ENCODE assay signal across 9 cellular contexts in the genomic region with DNA sequence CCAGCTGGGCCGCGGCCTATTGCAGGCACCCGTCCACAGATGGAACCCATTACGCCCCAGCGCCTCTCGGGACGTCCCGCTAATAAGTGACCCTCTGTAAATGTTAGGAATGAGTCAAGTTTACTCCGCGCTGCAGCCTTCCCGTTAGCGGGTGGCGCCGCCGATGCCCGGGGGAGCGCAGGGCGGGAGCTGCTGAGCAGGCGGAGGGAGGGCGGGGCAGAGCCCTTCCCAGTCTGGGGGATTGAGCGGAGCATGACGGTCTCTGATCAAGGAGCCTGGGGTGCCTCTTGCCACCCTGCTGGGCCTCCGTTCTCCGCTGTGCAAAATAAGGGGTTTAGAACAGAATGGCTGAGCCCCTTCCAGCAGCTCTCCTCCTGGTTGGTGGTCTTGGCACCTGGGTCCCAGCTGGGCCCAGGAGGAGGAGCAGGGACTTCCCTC. TPM values are rescaled to one million over a fixed set of nuclear protein-coding genes. Genes with fewer than 3 reads are reported as not detected.
DNase-seq lines count a peak whose midpoint lies in the region; ATAC-seq, FAIRE-seq and TF ChIP-seq lines count a peak whose summit lies in the region.
"Had no signal": no experiment of that assay in that cellular context is flagged by ENCODE, and none has a peak within 500 bp of the region (broad histone marks: within the 10 kb centered on the region; RNA-seq: fewer than 3 reads in every experiment).

No MANE protein-coding gene starts in this region.

- H3K79me2 ChIP-seq in HepG2 (ENCODE audit: insufficient read depth, low read length), result no peaks in the 10 kb centered on the region

- TF ChIP-seq POLR2A in breast epithelium (IDR thresholded peaks at IDR 0.05) (no peak), HepG2 (IDR thresholded peaks at IDR 0.05; ENCODE audit: insufficient read depth in 1 of 2, low read depth in 2 of 2, low read length in 2 of 2) (no peak)

- DNase-seq in MCF 10A (ENCODE audit: unreplicated experiment) (peak; percentile 65), breast epithelium (ENCODE audit: low spot score in 2 of 2) (no peak), dedifferentiated amniotic fluid mesenchymal stem cell (ENCODE audit: extremely low spot score) (peak; percentile 66), HepG2 (ENCODE audit: low spot score) (no peak), NCI-H2081 treated with DMSO at 0.1 percent for 48 hours (lab: John Stamatoyannopoulos, UW) (no peak), DMS53 treated with DMSO at 0.1 percent for 48 hours (lab: John Stamatoyannopoulos, UW; ENCODE audit: unreplicated experiment) (no peak)

- CTCF ChIA-PET in MCF 10A (lab: Yijun Ruan, JAX), result interaction anchor here (0.5 to 1.3 kb wide), 2 partner anchors 27 to 65 kb away, joined by 3 to 5 read pairs; no protein-coding TSS in a partner anchor
- CTCF ChIA-PET in HepG2 (lab: Yijun Ruan, JAX; ENCODE audit: low intra/inter-chr PET ratio, low total read pairs), result no interaction called here

- H3K27me3 ChIP-seq in breast epithelium (peaks cover 0 to 5% of the 10 kb centered on the region in 2 donors), HepG2 (ENCODE audit: control insufficient read depth in 1 of 2, insufficient read depth in 2 of 2, low read length in 2 of 2) (peaks cover 18 to 77% of the 10 kb centered on the region in 2 experiments; a peak in 4 of 5 replicates)

- H3K9me3 ChIP-seq in breast epithelium, result no peaks in the 10 kb centered on the region
- H3K9me3 ChIP-seq in HepG2 (ENCODE audit: low read length), result no peaks in the 10 kb centered on the region
- H3K9me3 ChIP-seq: Caco-2 had no signal

- H3K9ac ChIP-seq in HepG2 (ENCODE audit: insufficient read depth, low read depth, low read length), result no peak overlapping the region

- peaks cover 27% of the 10 kb centered on the region for H3K4me1 Mint-ChIP-seq in MCF 10A (ENCODE audit: insufficient read depth, unreplicated experiment)

- no peak for TF ChIP-seq RAD21 in HepG2 (CRISPR knock-in tag; IDR thresholded peaks at IDR 0.05)

- H3K27ac Mint-ChIP-seq in MCF 10A (ENCODE audit: low read depth, unreplicated experiment), result no peak overlapping the region

- in situ Hi-C loops in HepG2 (cut with HindIII; ENCODE audit: extremely low pct_ligation_motif_present, low pct_unique_long_range_greater_than_20kb), result loop anchor here (5.0 kb wide), 1 partner anchor 71 kb away; no protein-coding TSS in a partner anchor

- no peaks in the 10 kb centered on the region for H4K20me1 ChIP-seq in HepG2 (ENCODE audit: insufficient read depth, low read length)

- H3K4me2 ChIP-seq in HepG2 (ENCODE audit: low read depth, low read length), result peak overlapping the region; percentile 5; the same call in 1 of the 2 replicates

- peak overlapping the region in 1 of 3 donors; percentile 41 for H3K4me3 ChIP-seq in breast epithelium
- peak overlapping the region in 1 of 3 experiments; percentile 6; a peak in 1 of 6 replicates for H3K4me3 ChIP-seq in HepG2 (replicated peaks in 1 of 3; ENCODE audit: insufficient read depth in 1 of 3, low read depth in 2 of 3, low read length in 3 of 3)

- WGBS in HepG2 (ENCODE audit: low lambda C conversion rate), result 43% methylated on average over 19 of the region's 24 CpGs

- no peak overlapping the region for H2AFZ ChIP-seq in HepG2 (ENCODE audit: low read length)

- no peaks in the 10 kb centered on the region for H3K27me3 Mint-ChIP-seq in MCF 10A (ENCODE audit: insufficient read depth, unreplicated experiment)

- H3K4me1 ChIP-seq in breast epithelium (peaks cover 8 to 19% of the 10 kb centered on the region in 2 donors), HepG2 (ENCODE audit: insufficient read depth, low read length) (peaks cover 40% of the 10 kb centered on the region)
- H3K4me1 ChIP-seq: Caco-2 had no signal

- ATAC-seq in HepG2 (no peak), GM19395 (IDR thresholded peaks at IDR 0.05; ENCODE audit: unreplicated experiment) (no peak), HG03175 (IDR thresholded peaks at IDR 0.05; ENCODE audit: unreplicated experiment) (no peak)

- TF ChIP-seq CTCF in MCF 10A (IDR thresholded peaks at IDR 0.05; ENCODE audit: unreplicated experiment) (no peak), breast epithelium (IDR thresholded peaks at IDR 0.05) (no peak), HepG2 (CRISPR knock-in tag; IDR thresholded peaks at IDR 0.05) (no peak)

- no peak overlapping the region for H3K4me3 Mint-ChIP-seq in MCF 10A (ENCODE audit: unreplicated experiment)

- H3K36me3 ChIP-seq in breast epithelium (no peaks in the 10 kb centered on the region), HepG2 (replicated peaks in 1 of 2; ENCODE audit: control insufficient read depth in 1 of 2, insufficient read depth in 2 of 2, low read length in 2 of 2) (no peaks in the 10 kb centered on the region)

- TF ChIP-seq EP300 in HepG2 (IDR thresholded peaks at IDR 0.05; ENCODE audit: low read depth in 2 of 2, low read length in 2 of 2), result no peak
- no peak for TF ChIP-seq EP300 in HepG2 (CRISPR knock-in tag; IDR thresholded peaks at IDR 0.05; ENCODE audit: borderline replicate concordance)

- peaks cover 11% of the 10 kb centered on the region for H3K36me3 Mint-ChIP-seq in MCF 10A (ENCODE audit: insufficient read depth, unreplicated experiment)

- H3K27ac ChIP-seq in breast epithelium, result peak overlapping the region in 1 of 2 donors; percentile 71
- no peak overlapping the region for H3K27ac ChIP-seq in HepG2 (ENCODE audit: extremely low read length, insufficient read depth, low read length)

- POLR2A ChIA-PET in MCF 10A (lab: Yijun Ruan, JAX) (no interaction called here), HepG2 (lab: Yijun Ruan, JAX) (no interaction called here)

- no peak for FAIRE-seq in HepG2 (lab: Jason Lieb, UNC)

- BruUV-seq in MCF 10A (replicated peaks; lab: Mats Ljungman, UMichigan) (no TSS peak), HepG2 (replicated peaks; lab: Mats Ljungman, UMichigan) (no TSS peak)

- H3K9me3 Mint-ChIP-seq in MCF 10A (ENCODE audit: unreplicated experiment), result no peaks in the 10 kb centered on the region

- intact Hi-C loops in MCF 10A (cut with micrococcal nuclease) (no loop called here), breast epithelium (cut with DNase I; ENCODE audit: low total_unique reads) (loop anchor here (10.0 kb wide), 1 partner anchor 78 kb away; a partner anchor contains a TSS), HepG2 (cut with micrococcal nuclease; ENCODE audit: unreplicated experiment) (no loop called here)

RNA-seq across cellular contexts. Expression of a gene that starts 10.5 kb away (rescaled TPM):
- total RNA-seq in MCF 10A (2022) (not detected in 2 replicates), breast epithelium (under 1 TPM in 1 of 3 donors, not detected in 2; 0.33 TPM), HepG2 (2016; rRNA removed; fragmentation: Illumina TruSeq; extraction: Trizol) (not detected in 2 replicates)
- not detected in 2 replicates for total RNA-seq in HepG2 (2016; cell fraction: cytosol; rRNA removed; fragmentation: Illumina TruSeq; extraction: Trizol; ENCODE audit: low read depth)
- total RNA-seq in HepG2 (2016; cell fraction: insoluble cytoplasmic fraction; rRNA removed; fragmentation: Illumina TruSeq; extraction: Trizol), result 0.02 TPM in 1 of 2 replicates, not detected in the other
- total RNA-seq in HepG2 (2016; cell fraction: membrane; rRNA removed; fragmentation: Illumina TruSeq; extraction: Trizol), result not detected in 2 replicates
- not detected in 2 replicates for total RNA-seq in HepG2 (2016; cell fraction: nucleus; rRNA removed; fragmentation: Illumina TruSeq; extraction: Trizol)
- polyA plus RNA-seq in HepG2 (2011; rRNA removed), result not detected in 2 replicates
- not detected in 2 replicates for polyA plus RNA-seq in HepG2 (2011; cell fraction: cytosol; rRNA removed)
- 0.03 TPM in 1 of 2 replicates, not detected in the other for polyA plus RNA-seq in HepG2 (2011; cell fraction: nucleus; rRNA removed)
- 0.13 and 0.15 TPM in 2 replicates for polyA plus RNA-seq in HepG2 (2012)
- not detected in 2 replicates for polyA plus RNA-seq in HepG2 (2016; cell fraction: cytosol; fragmentation: Illumina TruSeq; extraction: Trizol; ENCODE audit: low read depth)
- polyA plus RNA-seq in HepG2 (2016; cell fraction: insoluble cytoplasmic fraction; fragmentation: Illumina TruSeq; extraction: Trizol; ENCODE audit: low read depth), result not detected in 2 replicates
- not detected in 2 replicates for polyA plus RNA-seq in HepG2 (2016; cell fraction: membrane; fragmentation: Illumina TruSeq; extraction: Trizol; ENCODE audit: low read depth)
- polyA plus RNA-seq in HepG2 (2016; cell fraction: nucleus; fragmentation: Illumina TruSeq; extraction: Trizol; ENCODE audit: insufficient read depth, low read depth), result not detected in 2 replicates
- polyA minus RNA-seq in HepG2 (2011; rRNA and poly(A)+ RNA removed; ENCODE audit: low replicate concordance), result not detected in 2 replicates
- polyA minus RNA-seq in HepG2 (2011; cell fraction: cytosol; rRNA and poly(A)+ RNA removed), result not detected in 2 replicates
- not detected in 2 replicates for polyA minus RNA-seq in HepG2 (2011; cell fraction: nucleus; rRNA and poly(A)+ RNA removed)
- total RNA-seq: Caco-2 had no signal

RNA-seq across cellular contexts. Expression of a gene that starts 20.6 kb away (rescaled TPM):
- total RNA-seq in MCF 10A (2022) (not detected in 2 replicates), breast epithelium (1 to 10 TPM in 1 of 3 donors, under 1 TPM in 1, not detected in 1; 0.15 to 2.3 TPM), HepG2 (2016; rRNA removed; fragmentation: Illumina TruSeq; extraction: Trizol) (13.5 and 14.0 TPM in 2 replicates)
- 3.1 and 3.7 TPM in 2 replicates for total RNA-seq in HepG2 (2016; cell fraction: cytosol; rRNA removed; fragmentation: Illumina TruSeq; extraction: Trizol; ENCODE audit: low read depth)
- total RNA-seq in HepG2 (2016; cell fraction: insoluble cytoplasmic fraction; rRNA removed; fragmentation: Illumina TruSeq; extraction: Trizol), result 11.5 and 15.3 TPM in 2 replicates
- total RNA-seq in HepG2 (2016; cell fraction: membrane; rRNA removed; fragmentation: Illumina TruSeq; extraction: Trizol), result 10.1 and 12.0 TPM in 2 replicates
- 8.9 and 10.1 TPM in 2 replicates for total RNA-seq in HepG2 (2016; cell fraction: nucleus; rRNA removed; fragmentation: Illumina TruSeq; extraction: Trizol)
- polyA plus RNA-seq in HepG2 (2011; rRNA removed), result 3.0 and 3.6 TPM in 2 replicates
- 2.4 and 4.2 TPM in 2 replicates for polyA plus RNA-seq in HepG2 (2011; cell fraction: cytosol; rRNA removed)
- polyA plus RNA-seq in HepG2 (2011; cell fraction: nucleus; rRNA removed), result 8.9 and 9.1 TPM in 2 replicates
- polyA plus RNA-seq in HepG2 (2012), result 2.1 and 4.1 TPM in 2 replicates
- polyA plus RNA-seq in HepG2 (2016; cell fraction: cytosol; fragmentation: Illumina TruSeq; extraction: Trizol; ENCODE audit: low read depth), result 3.4 TPM in 2 replicates
- polyA plus RNA-seq in HepG2 (2016; cell fraction: insoluble cytoplasmic fraction; fragmentation: Illumina TruSeq; extraction: Trizol; ENCODE audit: low read depth), result 11.8 and 13.7 TPM in 2 replicates
- polyA plus RNA-seq in HepG2 (2016; cell fraction: membrane; fragmentation: Illumina TruSeq; extraction: Trizol; ENCODE audit: low read depth), result 8.3 and 8.8 TPM in 2 replicates
- 15.9 and 16.1 TPM in 2 replicates for polyA plus RNA-seq in HepG2 (2016; cell fraction: nucleus; fragmentation: Illumina TruSeq; extraction: Trizol; ENCODE audit: insufficient read depth, low read depth)
- 5.4 TPM in 1 of 2 replicates, not detected in the other for polyA minus RNA-seq in HepG2 (2011; rRNA and poly(A)+ RNA removed; ENCODE audit: low replicate concordance)
- 1.8 and 2.0 TPM in 2 replicates for polyA minus RNA-seq in HepG2 (2011; cell fraction: cytosol; rRNA and poly(A)+ RNA removed)
- polyA minus RNA-seq in HepG2 (2011; cell fraction: nucleus; rRNA and poly(A)+ RNA removed), result 1.3 and 2.5 TPM in 2 replicates

RNA-seq across cellular contexts. Expression of a gene that starts 48.0 kb away (rescaled TPM):
- total RNA-seq in MCF 10A (2022), result not detected in 2 replicates
- under 1 TPM in 1 of 3 donors, not detected in 2; under 0.01 TPM for total RNA-seq in breast epithelium
- 30.5 and 41.9 TPM in 2 replicates for total RNA-seq in HepG2 (2016; rRNA removed; fragmentation: Illumina TruSeq; extraction: Trizol)
- total RNA-seq in HepG2 (2016; cell fraction: cytosol; rRNA removed; fragmentation: Illumina TruSeq; extraction: Trizol; ENCODE audit: low read depth), result 13.0 and 14.7 TPM in 2 replicates
- 26.6 and 43.3 TPM in 2 replicates for total RNA-seq in HepG2 (2016; cell fraction: insoluble cytoplasmic fraction; rRNA removed; fragmentation: Illumina TruSeq; extraction: Trizol)
- total RNA-seq in HepG2 (2016; cell fraction: membrane; rRNA removed; fragmentation: Illumina TruSeq; extraction: Trizol), result 16.6 and 19.6 TPM in 2 replicates
- total RNA-seq in HepG2 (2016; cell fraction: nucleus; rRNA removed; fragmentation: Illumina TruSeq; extraction: Trizol), result 38.2 and 44.0 TPM in 2 replicates
- 96.1 and 133 TPM in 2 replicates for polyA plus RNA-seq in HepG2 (2011; rRNA removed)
- polyA plus RNA-seq in HepG2 (2011; cell fraction: cytosol; rRNA removed), result 35.6 and 52.0 TPM in 2 replicates
- polyA plus RNA-seq in HepG2 (2011; cell fraction: nucleus; rRNA removed), result 938 and 1,041 TPM in 2 replicates
- 57.7 and 74.1 TPM in 2 replicates for polyA plus RNA-seq in HepG2 (2012)
- 16.7 and 17.4 TPM in 2 replicates for polyA plus RNA-seq in HepG2 (2016; cell fraction: cytosol; fragmentation: Illumina TruSeq; extraction: Trizol; ENCODE audit: low read depth)
- polyA plus RNA-seq in HepG2 (2016; cell fraction: insoluble cytoplasmic fraction; fragmentation: Illumina TruSeq; extraction: Trizol; ENCODE audit: low read depth), result 26.4 and 36.5 TPM in 2 replicates
- polyA plus RNA-seq in HepG2 (2016; cell fraction: membrane; fragmentation: Illumina TruSeq; extraction: Trizol; ENCODE audit: low read depth), result 15.2 and 17.5 TPM in 2 replicates
- polyA plus RNA-seq in HepG2 (2016; cell fraction: nucleus; fragmentation: Illumina TruSeq; extraction: Trizol; ENCODE audit: insufficient read depth, low read depth), result 101 and 109 TPM in 2 replicates
- 67.0 TPM in 1 of 2 replicates, not detected in the other for polyA minus RNA-seq in HepG2 (2011; rRNA and poly(A)+ RNA removed; ENCODE audit: low replicate concordance)
- 22.8 and 31.0 TPM in 2 replicates for polyA minus RNA-seq in HepG2 (2011; cell fraction: cytosol; rRNA and poly(A)+ RNA removed)
- polyA minus RNA-seq in HepG2 (2011; cell fraction: nucleus; rRNA and poly(A)+ RNA removed), result 64.6 and 66.1 TPM in 2 replicates

Comparison
In these comparisons a context has a peak if more than half of its experiments do, and no peak if none do; other contexts are left out.
1. DNase-seq: peak in MCF 10A (single experiment) and dedifferentiated amniotic fluid mesenchymal stem cell (single experiment); none in breast epithelium (0 of 2), HepG2 (single experiment), NCI-H2081 treated with DMSO at 0.1 percent for 48 hours (single experiment) and DMS53 treated with DMSO at 0.1 percent for 48 hours (single experiment).
2. RNA of a gene that starts 48.0 kb away (total RNA-seq): 13.0 to 44.0 TPM in HepG2; not detected in MCF 10A and under 0.01 TPM in breast epithelium; every median in the first group is over 10 times any median in the second.